Comparison of ENCODE assay signal across 1 cellular context in the genomic region with DNA sequence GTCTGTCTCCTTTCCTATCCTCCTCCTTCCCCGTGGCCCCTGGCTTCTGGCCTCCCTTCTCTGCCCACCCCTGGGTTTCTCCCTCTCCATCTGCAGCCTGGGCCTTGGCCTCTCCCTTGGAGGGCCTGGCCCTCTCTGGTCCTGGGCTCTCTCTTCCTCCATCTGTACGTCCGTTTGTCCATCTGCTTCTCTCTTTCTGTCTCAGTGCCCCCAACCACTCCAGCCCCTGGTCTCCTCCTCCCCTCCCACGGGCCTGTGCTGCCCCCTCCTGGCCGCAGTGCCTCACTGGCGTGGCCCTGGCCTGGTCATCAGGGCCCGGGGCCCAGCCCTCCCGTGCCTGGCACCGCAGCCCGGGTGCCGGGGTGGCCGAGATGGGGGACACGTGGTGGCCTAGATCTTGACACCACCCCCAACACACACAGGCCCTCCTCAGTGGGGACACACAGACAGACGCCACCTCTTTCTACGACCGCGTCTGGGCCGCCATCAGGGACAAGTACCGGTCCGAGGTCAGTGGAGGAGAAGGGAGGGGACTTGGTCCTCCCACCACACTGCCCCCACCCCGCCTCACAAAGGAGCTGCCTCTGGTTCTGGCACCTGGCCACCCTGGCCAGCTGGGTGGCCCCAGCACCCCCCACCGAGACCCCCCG.
A peak's percentile ranks its signal among the peaks of the same experiment; 100 is the strongest.
TF ChIP-seq lines count a peak whose summit lies in the region.

No MANE protein-coding gene starts in this region.

TF ChIP-seq in HepG2, 621 proteins besides CTCF, POLR2A, EP300 and RAD21 (continued from another document and continues in another):
- TF ChIP-seq, protein P1, sequence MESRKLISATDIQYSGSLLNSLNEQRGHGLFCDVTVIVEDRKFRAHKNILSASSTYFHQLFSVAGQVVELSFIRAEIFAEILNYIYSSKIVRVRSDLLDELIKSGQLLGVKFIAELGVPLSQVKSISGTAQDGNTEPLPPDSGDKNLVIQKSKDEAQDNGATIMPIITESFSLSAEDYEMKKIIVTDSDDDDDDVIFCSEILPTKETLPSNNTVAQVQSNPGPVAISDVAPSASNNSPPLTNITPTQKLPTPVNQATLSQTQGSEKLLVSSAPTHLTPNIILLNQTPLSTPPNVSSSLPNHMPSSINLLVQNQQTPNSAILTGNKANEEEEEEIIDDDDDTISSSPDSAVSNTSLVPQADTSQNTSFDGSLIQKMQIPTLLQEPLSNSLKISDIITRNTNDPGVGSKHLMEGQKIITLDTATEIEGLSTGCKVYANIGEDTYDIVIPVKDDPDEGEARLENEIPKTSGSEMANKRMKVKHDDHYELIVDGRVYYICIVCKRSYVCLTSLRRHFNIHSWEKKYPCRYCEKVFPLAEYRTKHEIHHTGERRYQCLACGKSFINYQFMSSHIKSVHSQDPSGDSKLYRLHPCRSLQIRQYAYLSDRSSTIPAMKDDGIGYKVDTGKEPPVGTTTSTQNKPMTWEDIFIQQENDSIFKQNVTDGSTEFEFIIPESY (CRISPR knock-in tag; IDR thresholded peaks at IDR 0.05) = peak; percentile 60; the same call in 1 of the 2 replicates
- TF ChIP-seq ZNF350 (CRISPR knock-in tag; IDR thresholded peaks at IDR 0.05; ENCODE audit: borderline replicate concordance, low read depth) = no peak
- no peak for TF ChIP-seq ZNF570 (CRISPR knock-in tag; IDR thresholded peaks at IDR 0.05; ENCODE audit: borderline replicate concordance)
- TF ChIP-seq, protein P2, sequence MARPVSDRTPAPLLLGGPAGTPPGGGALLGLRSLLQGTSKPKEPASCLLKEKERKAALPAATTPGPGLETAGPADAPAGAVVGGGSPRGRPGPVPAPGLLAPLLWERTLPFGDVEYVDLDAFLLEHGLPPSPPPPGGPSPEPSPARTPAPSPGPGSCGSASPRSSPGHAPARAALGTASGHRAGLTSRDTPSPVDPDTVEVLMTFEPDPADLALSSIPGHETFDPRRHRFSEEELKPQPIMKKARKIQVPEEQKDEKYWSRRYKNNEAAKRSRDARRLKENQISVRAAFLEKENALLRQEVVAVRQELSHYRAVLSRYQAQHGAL (CRISPR knock-in tag; IDR thresholded peaks at IDR 0.05; ENCODE audit: not compliant biosample characterization) = no peak
- no peak for TF ChIP-seq HNRNPH1 (optimal IDR thresholded peaks at IDR 0.05; ENCODE audit: low read depth, low read length)
- no peak for TF ChIP-seq ZSCAN9 (CRISPR knock-in tag; IDR thresholded peaks at IDR 0.05; ENCODE audit: borderline replicate concordance)
- TF ChIP-seq ZNF101 (CRISPR knock-in tag; IDR thresholded peaks at IDR 0.05; ENCODE audit: borderline replicate concordance, low read depth) = no peak
- no peak for TF ChIP-seq GPN1 (CRISPR knock-in tag; IDR thresholded peaks at IDR 0.05; ENCODE audit: borderline replicate concordance)
- TF ChIP-seq FOXM1 (CRISPR knock-in tag; IDR thresholded peaks at IDR 0.05) = no peak
- TF ChIP-seq DMAP1 (CRISPR knock-in tag; IDR thresholded peaks at IDR 0.05) = no peak
- TF ChIP-seq AHR (CRISPR knock-in tag; IDR thresholded peaks at IDR 0.05) = no peak
- no peak for TF ChIP-seq U2AF2 (IDR thresholded peaks at IDR 0.05; ENCODE audit: low read depth, low read length)
- no peak for TF ChIP-seq MXD4 (CRISPR knock-in tag; IDR thresholded peaks at IDR 0.05)
- TF ChIP-seq ZNF530 (CRISPR knock-in tag; IDR thresholded peaks at IDR 0.05; ENCODE audit: low read depth) = no peak
- TF ChIP-seq SMC3 (IDR thresholded peaks at IDR 0.05; ENCODE audit: low read length) = peak; percentile 28; the same call in 1 of the 2 replicates
- no peak for TF ChIP-seq ZNF703 (CRISPR knock-in tag; IDR thresholded peaks at IDR 0.05; ENCODE audit: borderline replicate concordance)
- TF ChIP-seq, protein P3, sequence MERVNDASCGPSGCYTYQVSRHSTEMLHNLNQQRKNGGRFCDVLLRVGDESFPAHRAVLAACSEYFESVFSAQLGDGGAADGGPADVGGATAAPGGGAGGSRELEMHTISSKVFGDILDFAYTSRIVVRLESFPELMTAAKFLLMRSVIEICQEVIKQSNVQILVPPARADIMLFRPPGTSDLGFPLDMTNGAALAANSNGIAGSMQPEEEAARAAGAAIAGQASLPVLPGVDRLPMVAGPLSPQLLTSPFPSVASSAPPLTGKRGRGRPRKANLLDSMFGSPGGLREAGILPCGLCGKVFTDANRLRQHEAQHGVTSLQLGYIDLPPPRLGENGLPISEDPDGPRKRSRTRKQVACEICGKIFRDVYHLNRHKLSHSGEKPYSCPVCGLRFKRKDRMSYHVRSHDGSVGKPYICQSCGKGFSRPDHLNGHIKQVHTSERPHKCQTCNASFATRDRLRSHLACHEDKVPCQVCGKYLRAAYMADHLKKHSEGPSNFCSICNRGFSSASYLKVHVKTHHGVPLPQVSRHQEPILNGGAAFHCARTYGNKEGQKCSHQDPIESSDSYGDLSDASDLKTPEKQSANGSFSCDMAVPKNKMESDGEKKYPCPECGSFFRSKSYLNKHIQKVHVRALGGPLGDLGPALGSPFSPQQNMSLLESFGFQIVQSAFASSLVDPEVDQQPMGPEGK (CRISPR knock-in tag; IDR thresholded peaks at IDR 0.05) = peak; percentile 39; the same call in 1 of the 2 replicates
- TF ChIP-seq NFRKB (IDR thresholded peaks at IDR 0.05) = no peak
- TF ChIP-seq CBFB (CRISPR knock-in tag; IDR thresholded peaks at IDR 0.05) = no peak
- TF ChIP-seq ZEB1 (IDR thresholded peaks at IDR 0.05; ENCODE audit: insufficient replicate concordance, low read depth) = no peak
- no peak for TF ChIP-seq GLI4 (CRISPR knock-in tag; IDR thresholded peaks at IDR 0.05; ENCODE audit: borderline replicate concordance)
- TF ChIP-seq MTF1 (CRISPR knock-in tag; IDR thresholded peaks at IDR 0.05) = no peak
- no peak for TF ChIP-seq NFATC3 (CRISPR knock-in tag; IDR thresholded peaks at IDR 0.05)
- peak; percentile 69 for TF ChIP-seq RBFOX2 (IDR thresholded peaks at IDR 0.05; ENCODE audit: low read depth, low read length)
- TF ChIP-seq, protein P4, sequence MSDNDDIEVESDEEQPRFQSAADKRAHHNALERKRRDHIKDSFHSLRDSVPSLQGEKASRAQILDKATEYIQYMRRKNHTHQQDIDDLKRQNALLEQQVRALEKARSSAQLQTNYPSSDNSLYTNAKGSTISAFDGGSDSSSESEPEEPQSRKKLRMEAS (IDR thresholded peaks at IDR 0.05) = no peak
- no peak for TF ChIP-seq ZNF282 (IDR thresholded peaks at IDR 0.05; ENCODE audit: partially characterized antibody)
- no peak for TF ChIP-seq NFKB2 (CRISPR knock-in tag; IDR thresholded peaks at IDR 0.05; ENCODE audit: borderline replicate concordance)
- TF ChIP-seq ZNF337 (CRISPR knock-in tag; IDR thresholded peaks at IDR 0.05; ENCODE audit: borderline replicate concordance, low read depth) = no peak
- no peak for TF ChIP-seq HOXA5 (CRISPR knock-in tag; IDR thresholded peaks at IDR 0.05)
- TF ChIP-seq, protein P5, sequence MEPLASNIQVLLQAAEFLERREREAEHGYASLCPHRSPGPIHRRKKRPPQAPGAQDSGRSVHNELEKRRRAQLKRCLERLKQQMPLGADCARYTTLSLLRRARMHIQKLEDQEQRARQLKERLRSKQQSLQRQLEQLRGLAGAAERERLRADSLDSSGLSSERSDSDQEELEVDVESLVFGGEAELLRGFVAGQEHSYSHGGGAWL (CRISPR knock-in tag; IDR thresholded peaks at IDR 0.05) = no peak
- TF ChIP-seq, protein P6, sequence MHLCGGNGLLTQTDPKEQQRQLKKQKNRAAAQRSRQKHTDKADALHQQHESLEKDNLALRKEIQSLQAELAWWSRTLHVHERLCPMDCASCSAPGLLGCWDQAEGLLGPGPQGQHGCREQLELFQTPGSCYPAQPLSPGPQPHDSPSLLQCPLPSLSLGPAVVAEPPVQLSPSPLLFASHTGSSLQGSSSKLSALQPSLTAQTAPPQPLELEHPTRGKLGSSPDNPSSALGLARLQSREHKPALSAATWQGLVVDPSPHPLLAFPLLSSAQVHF (CRISPR knock-in tag; IDR thresholded peaks at IDR 0.05) = no peak
- TF ChIP-seq, protein P7, sequence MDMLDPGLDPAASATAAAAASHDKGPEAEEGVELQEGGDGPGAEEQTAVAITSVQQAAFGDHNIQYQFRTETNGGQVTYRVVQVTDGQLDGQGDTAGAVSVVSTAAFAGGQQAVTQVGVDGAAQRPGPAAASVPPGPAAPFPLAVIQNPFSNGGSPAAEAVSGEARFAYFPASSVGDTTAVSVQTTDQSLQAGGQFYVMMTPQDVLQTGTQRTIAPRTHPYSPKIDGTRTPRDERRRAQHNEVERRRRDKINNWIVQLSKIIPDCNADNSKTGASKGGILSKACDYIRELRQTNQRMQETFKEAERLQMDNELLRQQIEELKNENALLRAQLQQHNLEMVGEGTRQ (IDR thresholded peaks at IDR 0.05; ENCODE audit: low read depth, low read length) = no peak
- TF ChIP-seq, protein P7 (CRISPR knock-in tag; IDR thresholded peaks at IDR 0.05; ENCODE audit: borderline replicate concordance) = no peak
- no peak for TF ChIP-seq EHMT2 (IDR thresholded peaks at IDR 0.05; ENCODE audit: borderline replicate concordance, low read depth, low read length)
- no peak for TF ChIP-seq ELF1 (CRISPR knock-in tag; IDR thresholded peaks at IDR 0.05)
- no peak for TF ChIP-seq NFYB (CRISPR knock-in tag; IDR thresholded peaks at IDR 0.05)
- TF ChIP-seq ZBTB7A (CRISPR knock-in tag; IDR thresholded peaks at IDR 0.05) = no peak
- TF ChIP-seq RBM39 (IDR thresholded peaks at IDR 0.05; ENCODE audit: low read depth, low read length, poor library complexity, severe bottlenecking) = peak; percentile 53
- no peak for TF ChIP-seq ZNF577 (CRISPR knock-in tag; IDR thresholded peaks at IDR 0.05; ENCODE audit: borderline replicate concordance, low read depth)
- TF ChIP-seq, protein P8, sequence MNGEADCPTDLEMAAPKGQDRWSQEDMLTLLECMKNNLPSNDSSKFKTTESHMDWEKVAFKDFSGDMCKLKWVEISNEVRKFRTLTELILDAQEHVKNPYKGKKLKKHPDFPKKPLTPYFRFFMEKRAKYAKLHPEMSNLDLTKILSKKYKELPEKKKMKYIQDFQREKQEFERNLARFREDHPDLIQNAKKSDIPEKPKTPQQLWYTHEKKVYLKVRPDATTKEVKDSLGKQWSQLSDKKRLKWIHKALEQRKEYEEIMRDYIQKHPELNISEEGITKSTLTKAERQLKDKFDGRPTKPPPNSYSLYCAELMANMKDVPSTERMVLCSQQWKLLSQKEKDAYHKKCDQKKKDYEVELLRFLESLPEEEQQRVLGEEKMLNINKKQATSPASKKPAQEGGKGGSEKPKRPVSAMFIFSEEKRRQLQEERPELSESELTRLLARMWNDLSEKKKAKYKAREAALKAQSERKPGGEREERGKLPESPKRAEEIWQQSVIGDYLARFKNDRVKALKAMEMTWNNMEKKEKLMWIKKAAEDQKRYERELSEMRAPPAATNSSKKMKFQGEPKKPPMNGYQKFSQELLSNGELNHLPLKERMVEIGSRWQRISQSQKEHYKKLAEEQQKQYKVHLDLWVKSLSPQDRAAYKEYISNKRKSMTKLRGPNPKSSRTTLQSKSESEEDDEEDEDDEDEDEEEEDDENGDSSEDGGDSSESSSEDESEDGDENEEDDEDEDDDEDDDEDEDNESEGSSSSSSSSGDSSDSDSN (CRISPR knock-in tag; IDR thresholded peaks at IDR 0.05) = no peak; the same call in 1 of the 2 replicates
- no peak for TF ChIP-seq NCOA1 (CRISPR knock-in tag; IDR thresholded peaks at IDR 0.05)
- TF ChIP-seq TBL1XR1 (IDR thresholded peaks at IDR 0.05; ENCODE audit: borderline replicate concordance, low read length, partially characterized antibody) = no peak
- TF ChIP-seq CHCHD3 (CRISPR knock-in tag; IDR thresholded peaks at IDR 0.05) = no peak
- no peak for TF ChIP-seq ZNF549 (CRISPR knock-in tag; IDR thresholded peaks at IDR 0.05)
- TF ChIP-seq ZNF782 (CRISPR knock-in tag; IDR thresholded peaks at IDR 0.05; ENCODE audit: borderline replicate concordance) = no peak
- TF ChIP-seq HES4 (CRISPR knock-in tag; IDR thresholded peaks at IDR 0.05; ENCODE audit: borderline replicate concordance) = no peak
- TF ChIP-seq, protein P9, sequence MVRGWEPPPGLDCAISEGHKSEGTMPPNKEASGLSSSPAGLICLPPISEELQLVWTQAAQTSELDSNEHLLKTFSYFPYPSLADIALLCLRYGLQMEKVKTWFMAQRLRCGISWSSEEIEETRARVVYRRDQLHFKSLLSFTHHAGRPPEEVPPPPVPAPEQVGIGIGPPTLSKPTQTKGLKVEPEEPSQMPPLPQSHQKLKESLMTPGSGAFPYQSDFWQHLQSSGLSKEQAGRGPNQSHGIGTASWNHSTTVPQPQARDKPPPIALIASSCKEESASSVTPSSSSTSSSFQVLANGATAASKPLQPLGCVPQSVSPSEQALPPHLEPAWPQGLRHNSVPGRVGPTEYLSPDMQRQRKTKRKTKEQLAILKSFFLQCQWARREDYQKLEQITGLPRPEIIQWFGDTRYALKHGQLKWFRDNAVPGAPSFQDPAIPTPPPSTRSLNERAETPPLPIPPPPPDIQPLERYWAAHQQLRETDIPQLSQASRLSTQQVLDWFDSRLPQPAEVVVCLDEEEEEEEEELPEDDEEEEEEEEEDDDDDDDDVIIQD (CRISPR knock-in tag; IDR thresholded peaks at IDR 0.05; ENCODE audit: low read depth) = no peak
- TF ChIP-seq, protein P10, sequence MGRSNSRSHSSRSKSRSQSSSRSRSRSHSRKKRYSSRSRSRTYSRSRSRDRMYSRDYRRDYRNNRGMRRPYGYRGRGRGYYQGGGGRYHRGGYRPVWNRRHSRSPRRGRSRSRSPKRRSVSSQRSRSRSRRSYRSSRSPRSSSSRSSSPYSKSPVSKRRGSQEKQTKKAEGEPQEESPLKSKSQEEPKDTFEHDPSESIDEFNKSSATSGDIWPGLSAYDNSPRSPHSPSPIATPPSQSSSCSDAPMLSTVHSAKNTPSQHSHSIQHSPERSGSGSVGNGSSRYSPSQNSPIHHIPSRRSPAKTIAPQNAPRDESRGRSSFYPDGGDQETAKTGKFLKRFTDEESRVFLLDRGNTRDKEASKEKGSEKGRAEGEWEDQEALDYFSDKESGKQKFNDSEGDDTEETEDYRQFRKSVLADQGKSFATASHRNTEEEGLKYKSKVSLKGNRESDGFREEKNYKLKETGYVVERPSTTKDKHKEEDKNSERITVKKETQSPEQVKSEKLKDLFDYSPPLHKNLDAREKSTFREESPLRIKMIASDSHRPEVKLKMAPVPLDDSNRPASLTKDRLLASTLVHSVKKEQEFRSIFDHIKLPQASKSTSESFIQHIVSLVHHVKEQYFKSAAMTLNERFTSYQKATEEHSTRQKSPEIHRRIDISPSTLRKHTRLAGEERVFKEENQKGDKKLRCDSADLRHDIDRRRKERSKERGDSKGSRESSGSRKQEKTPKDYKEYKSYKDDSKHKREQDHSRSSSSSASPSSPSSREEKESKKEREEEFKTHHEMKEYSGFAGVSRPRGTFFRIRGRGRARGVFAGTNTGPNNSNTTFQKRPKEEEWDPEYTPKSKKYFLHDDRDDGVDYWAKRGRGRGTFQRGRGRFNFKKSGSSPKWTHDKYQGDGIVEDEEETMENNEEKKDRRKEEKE (IDR thresholded peaks at IDR 0.05) = no peak
- no peak for TF ChIP-seq SMARCC2 (IDR thresholded peaks at IDR 0.05)
- no peak for TF ChIP-seq POLR2AphosphoS2 (IDR thresholded peaks at IDR 0.05; ENCODE audit: low read depth, low read length)
- no peak for TF ChIP-seq ZNF546 (CRISPR knock-in tag; conservative IDR thresholded peaks at IDR 0.05)
